ENCODE assay signal across 1 cellular context in genomic region chr2:207767461-207768167, GRCh38.
TF ChIP-seq lines count a peak whose summit lies in the region.

No MANE protein-coding gene starts in this region.

TF ChIP-seq in HepG2, 621 proteins besides CTCF, POLR2A, EP300 and RAD21 (continued from another document and continues in another):
- TF ChIP-seq SIN3A (IDR thresholded peaks at IDR 0.05; ENCODE audit: borderline replicate concordance, low read depth, low read length) (peak; percentile 83; the same call in 1 of the 2 replicates), ZNF34 (CRISPR knock-in tag; IDR thresholded peaks at IDR 0.05; ENCODE audit: borderline replicate concordance) (no peak), HNF4A (CRISPR knock-in tag; IDR thresholded peaks at IDR 0.05) (no peak), NFAT5 (CRISPR knock-in tag; IDR thresholded peaks at IDR 0.05) (no peak), IKZF5 (CRISPR knock-in tag; IDR thresholded peaks at IDR 0.05) (peak; percentile 86), PLSCR1 (CRISPR knock-in tag; IDR thresholded peaks at IDR 0.05; ENCODE audit: borderline replicate concordance) (no peak), SALL2 (CRISPR knock-in tag; IDR thresholded peaks at IDR 0.05) (no peak; the same call in 1 of the 2 replicates), ATF7 (IDR thresholded peaks at IDR 0.05) (no peak), ATF7 (CRISPR knock-in tag; IDR thresholded peaks at IDR 0.05) (no peak), AFF4 (CRISPR knock-in tag; IDR thresholded peaks at IDR 0.05) (no peak), ZNF30 (CRISPR knock-in tag; IDR thresholded peaks at IDR 0.05) (no peak), ZBTB8A (CRISPR knock-in tag; IDR thresholded peaks at IDR 0.05; ENCODE audit: borderline replicate concordance, low read depth) (no peak; the same call in 1 of the 2 replicates), ZNF274 (CRISPR knock-in tag; IDR thresholded peaks at IDR 0.05) (no peak), ZNF747 (CRISPR knock-in tag; IDR thresholded peaks at IDR 0.05; ENCODE audit: borderline replicate concordance) (no peak), ARID4A (CRISPR knock-in tag; IDR thresholded peaks at IDR 0.05; ENCODE audit: borderline replicate concordance) (peak; percentile 74), DDIT3 (CRISPR knock-in tag; IDR thresholded peaks at IDR 0.05) (no peak), NFIB (CRISPR knock-in tag; IDR thresholded peaks at IDR 0.05; ENCODE audit: borderline replicate concordance) (no peak), SSRP1 (CRISPR knock-in tag; IDR thresholded peaks at IDR 0.05) (0 out of 2 replicates have a peak, but pooled peaks have one; percentile 79), ATF7-NPFF (CRISPR knock-in tag; IDR thresholded peaks at IDR 0.05; ENCODE audit: low read depth) (no peak), FUBP1 (CRISPR knock-in tag; IDR thresholded peaks at IDR 0.05; ENCODE audit: borderline replicate concordance) (no peak; the same call in 1 of the 2 replicates), NKX3-1 (CRISPR knock-in tag; IDR thresholded peaks at IDR 0.05) (no peak), ZNF329 (CRISPR knock-in tag; IDR thresholded peaks at IDR 0.05; ENCODE audit: low read depth) (no peak), NFKB2 (CRISPR knock-in tag; IDR thresholded peaks at IDR 0.05; ENCODE audit: borderline replicate concordance) (peak; percentile 9; the same call in 1 of the 2 replicates), SYNCRIP (IDR thresholded peaks at IDR 0.05; ENCODE audit: insufficient read depth, low read depth, low read length) (no peak), MYNN (CRISPR knock-in tag; IDR thresholded peaks at IDR 0.05; ENCODE audit: low read depth) (no peak), ZNF749 (CRISPR knock-in tag; IDR thresholded peaks at IDR 0.05; ENCODE audit: borderline replicate concordance) (no peak; the same call in 1 of the 2 replicates), HIC2 (CRISPR knock-in tag; IDR thresholded peaks at IDR 0.05; ENCODE audit: low read depth) (peak; percentile 82), AKAP8 (CRISPR knock-in tag; IDR thresholded peaks at IDR 0.05) (no peak; the same call in 1 of the 2 replicates), SMARCE1 (IDR thresholded peaks at IDR 0.05; ENCODE audit: borderline replicate concordance) (no peak), ZFY (CRISPR knock-in tag; IDR thresholded peaks at IDR 0.05) (no peak), GABPB1 (CRISPR knock-in tag; IDR thresholded peaks at IDR 0.05) (peak; percentile 59), CCDC6 (CRISPR knock-in tag; IDR thresholded peaks at IDR 0.05) (peak; percentile 65), ZNF460 (CRISPR knock-in tag; IDR thresholded peaks at IDR 0.05; ENCODE audit: borderline replicate concordance) (no peak), ZBTB3 (CRISPR knock-in tag; IDR thresholded peaks at IDR 0.05; ENCODE audit: borderline replicate concordance, low read depth) (no peak), ZNF512B (CRISPR knock-in tag; IDR thresholded peaks at IDR 0.05; ENCODE audit: borderline replicate concordance) (peak; percentile 89; the same call in 1 of the 2 replicates)
